In the genomic region with DNA sequence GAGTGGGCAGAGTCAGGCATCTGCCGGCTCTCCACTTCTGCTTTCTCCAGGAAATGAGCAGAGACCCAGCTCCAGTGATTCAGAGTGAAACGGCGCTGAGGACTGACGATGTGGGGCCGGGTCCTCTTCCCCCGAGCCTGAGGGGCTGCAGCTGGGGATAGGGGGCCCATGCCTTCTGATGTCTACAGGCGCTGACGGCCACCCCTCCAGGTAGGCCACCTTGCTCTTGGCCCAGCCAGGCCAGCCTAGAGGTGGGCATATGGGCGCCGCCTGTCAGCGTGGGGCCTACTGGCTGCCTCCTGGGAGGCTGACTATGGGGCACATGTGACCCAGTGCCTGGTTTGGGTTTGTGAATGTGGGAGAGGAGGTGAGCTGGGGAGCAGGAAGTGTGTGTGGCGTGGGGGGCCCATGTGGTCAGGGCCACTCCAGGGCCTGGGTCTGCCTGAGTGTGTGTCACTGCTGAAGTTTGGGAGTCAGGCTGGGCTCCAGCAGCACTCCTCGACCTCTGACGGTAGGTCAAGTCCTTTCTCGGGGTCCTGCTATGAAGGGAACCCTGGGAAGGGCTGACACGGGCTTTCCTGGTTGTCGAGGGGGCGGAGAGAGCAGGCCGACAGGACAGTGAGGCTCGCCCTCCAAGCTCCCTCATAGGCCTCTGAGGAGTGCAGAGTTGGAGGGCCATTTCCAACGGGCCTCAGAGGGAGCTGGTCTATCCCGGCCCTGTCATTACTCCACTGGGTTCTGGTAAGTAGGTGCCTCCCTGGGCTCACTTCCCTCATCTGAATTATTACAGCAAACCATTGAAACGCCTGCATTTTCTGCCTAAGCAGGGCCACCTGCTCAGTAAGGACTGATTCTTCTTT, we compare ENCODE assay signal across 9 cellular contexts. TPM values are rescaled to one million over a fixed set of nuclear protein-coding genes. Genes with fewer than 3 reads are reported as not detected.
DNase-seq lines count a peak whose midpoint lies in the region; ATAC-seq and TF ChIP-seq lines count a peak whose summit lies in the region.
"Had no signal": no experiment of that assay in that cellular context is flagged by ENCODE, and none has a peak within 500 bp of the region (broad histone marks: within the 10 kb centered on the region; RNA-seq: fewer than 3 reads in every experiment).

A gene with protein sequence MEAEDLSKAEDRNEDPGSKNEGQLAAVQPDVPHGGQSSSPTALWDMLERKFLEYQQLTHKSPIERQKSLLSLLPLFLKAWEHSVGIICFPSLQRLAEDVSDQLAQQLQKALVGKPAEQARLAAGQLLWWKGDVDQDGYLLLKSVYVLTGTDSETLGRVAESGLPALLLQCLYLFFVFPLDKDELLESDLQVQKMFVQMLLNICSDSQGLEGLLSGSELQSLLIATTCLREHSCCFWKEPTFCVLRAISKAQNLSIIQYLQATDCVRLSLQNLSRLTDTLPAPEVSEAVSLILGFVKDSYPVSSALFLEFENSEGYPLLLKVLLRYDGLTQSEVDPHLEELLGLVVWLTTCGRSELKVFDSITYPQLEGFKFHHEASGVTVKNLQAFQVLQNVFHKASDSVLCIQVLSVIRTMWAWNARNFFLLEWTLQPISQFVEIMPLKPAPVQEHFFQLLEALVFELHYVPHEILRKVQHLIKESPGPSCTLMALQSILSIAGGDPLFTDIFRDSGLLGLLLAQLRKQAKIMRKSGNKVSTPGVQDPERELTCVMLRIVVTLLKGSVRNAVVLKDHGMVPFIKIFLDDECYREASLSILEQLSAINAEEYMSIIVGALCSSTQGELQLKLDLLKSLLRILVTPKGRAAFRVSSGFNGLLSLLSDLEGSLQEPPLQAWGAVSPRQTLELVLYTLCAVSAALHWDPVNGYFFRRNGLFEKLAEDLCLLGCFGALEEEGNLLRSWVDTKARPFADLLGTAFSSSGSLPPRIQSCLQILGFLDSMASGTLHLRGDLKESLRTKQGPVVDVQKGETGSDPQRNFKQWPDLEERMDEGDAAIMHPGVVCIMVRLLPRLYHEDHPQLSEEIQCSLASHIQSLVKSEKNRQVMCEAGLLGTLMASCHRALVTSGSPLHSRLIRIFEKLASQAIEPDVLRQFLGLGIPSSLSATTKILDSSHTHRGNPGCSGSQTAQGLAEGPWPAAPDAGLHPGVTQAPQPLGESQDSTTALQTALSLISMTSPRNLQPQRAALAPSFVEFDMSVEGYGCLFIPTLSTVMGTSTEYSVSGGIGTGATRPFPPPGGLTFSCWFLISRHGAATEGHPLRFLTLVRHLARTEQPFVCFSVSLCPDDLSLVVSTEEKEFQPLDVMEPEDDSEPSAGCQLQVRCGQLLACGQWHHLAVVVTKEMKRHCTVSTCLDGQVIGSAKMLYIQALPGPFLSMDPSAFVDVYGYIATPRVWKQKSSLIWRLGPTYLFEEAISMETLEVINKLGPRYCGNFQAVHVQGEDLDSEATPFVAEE (N-terminal part only) (plus strand): TSS at position 82 of the 860 bp plus-strand sequence. CDS start 24,860 bp downstream, outside the sequence.

- H3K27ac Mint-ChIP-seq in CD4-positive, CD25-positive, alpha-beta regulatory T cell, result peak within 1 kb of the TSS in 1 of 3 donors; percentile 80
- no peak within 1 kb of the TSS for H3K27ac Mint-ChIP-seq in glutamatergic neuron (ENCODE audit: unreplicated experiment)
- H3K27ac Mint-ChIP-seq in activated CD4-positive, alpha-beta memory T cell treated with anti-CD3 and anti-CD28 coated beads, Interleukin-2, amount 10 ng/mL, durations not matched to agents 7 days and 5 days, result no peak within 1 kb of the TSS

- no peaks in the 10 kb centered on the region for H3K36me3 ChIP-seq in CD4-positive, CD25-positive, alpha-beta regulatory T cell (ENCODE audit: control insufficient read depth, insufficient read depth, low read length)
- H3K36me3 ChIP-seq in esophagus muscularis mucosa, result no peaks in the 10 kb centered on the region
- no peaks in the 10 kb centered on the region for H3K36me3 ChIP-seq in thymus (ENCODE audit: control insufficient read depth, insufficient read depth)

- intact Hi-C loops in esophagus muscularis mucosa (cut with DNase I), result no loop called here

- no peaks in the 10 kb centered on the region for H3K4me1 ChIP-seq in CD4-positive, CD25-positive, alpha-beta regulatory T cell (ENCODE audit: control insufficient read depth, insufficient read depth, low read length, poor library complexity, severe bottlenecking)
- no peaks in the 10 kb centered on the region for H3K4me1 ChIP-seq in esophagus muscularis mucosa
- no peaks in the 10 kb centered on the region for H3K4me1 ChIP-seq in thymus (ENCODE audit: control insufficient read depth, insufficient read depth, low read length)

- H3K4me3 ChIP-seq in CD4-positive, CD25-positive, alpha-beta regulatory T cell (ENCODE audit: low read depth, low read length), result no peak within 1 kb of the TSS
- H3K4me3 ChIP-seq in esophagus muscularis mucosa, result peak within 1 kb of the TSS; percentile 18 to 39 (median 23)
- no peak within 1 kb of the TSS for H3K4me3 ChIP-seq in thymus (ENCODE audit: low read length)

- no peak for TF ChIP-seq POLR2A in esophagus muscularis mucosa (IDR thresholded peaks at IDR 0.05; ENCODE audit: low read depth)

- POLR2A ChIA-PET in activated CD4-positive, alpha-beta memory T cell treated with anti-CD3 and anti-CD28 coated beads, Interleukin-2, amount 10 ng/mL, durations not matched to agents 7 days and 5 days (lab: Charles Lee), result no interaction called here

- TF ChIP-seq CTCF in esophagus muscularis mucosa (IDR thresholded peaks at IDR 0.05) (no peak), glutamatergic neuron (IDR thresholded peaks at IDR 0.05; ENCODE audit: partially characterized antibody, unreplicated experiment) (no peak)

- no peak for DNase-seq in CD4-positive, CD25-positive, alpha-beta regulatory T cell
- DNase-seq in esophagus muscularis mucosa (ENCODE audit: extremely low spot score) (peak; percentile 79), NCI-H69 (lab: John Stamatoyannopoulos, UW) (no peak), glutamatergic neuron (no peak)
- no peak for DNase-seq in activated CD4-positive, alpha-beta memory T cell treated with anti-CD3 and anti-CD28 coated beads, Interleukin-2, amount 10 ng/mL, durations not matched to agents 7 days and 5 days
- DNase-seq: DND-41 had no signal

- TF ChIP-seq EP300 in esophagus muscularis mucosa (IDR thresholded peaks at IDR 0.05), result no peak

- H3K36me3 Mint-ChIP-seq in CD4-positive, CD25-positive, alpha-beta regulatory T cell, result no peaks in the 10 kb centered on the region
- peaks cover 6% of the 10 kb centered on the region for H3K36me3 Mint-ChIP-seq in glutamatergic neuron (ENCODE audit: unreplicated experiment)
- no peaks in the 10 kb centered on the region for H3K36me3 Mint-ChIP-seq in activated CD4-positive, alpha-beta memory T cell treated with anti-CD3 and anti-CD28 coated beads, Interleukin-2, amount 10 ng/mL, durations not matched to agents 7 days and 5 days (ENCODE audit: low read depth)

- H3K27me3 ChIP-seq in CD4-positive, CD25-positive, alpha-beta regulatory T cell (ENCODE audit: control insufficient read depth, insufficient read depth, low read length), result peaks cover 6% of the 10 kb centered on the region
- H3K27me3 ChIP-seq in esophagus muscularis mucosa (no peaks in the 10 kb centered on the region), thymus (ENCODE audit: control insufficient read depth, insufficient read depth) (no peaks in the 10 kb centered on the region)

- peaks cover 4% of the 10 kb centered on the region for H3K27me3 Mint-ChIP-seq in CD4-positive, CD25-positive, alpha-beta regulatory T cell
- H3K27me3 Mint-ChIP-seq in glutamatergic neuron (ENCODE audit: unreplicated experiment), result no peaks in the 10 kb centered on the region
- peaks cover 19% of the 10 kb centered on the region for H3K27me3 Mint-ChIP-seq in activated CD4-positive, alpha-beta memory T cell treated with anti-CD3 and anti-CD28 coated beads, Interleukin-2, amount 10 ng/mL, durations not matched to agents 7 days and 5 days

- CTCF ChIA-PET in activated CD4-positive, alpha-beta memory T cell treated with anti-CD3 and anti-CD28 coated beads, Interleukin-2, amount 10 ng/mL, durations not matched to agents 7 days and 5 days (lab: Charles Lee), result no interaction called here

- H3K27ac ChIP-seq in CD4-positive, CD25-positive, alpha-beta regulatory T cell (ENCODE audit: insufficient read depth, low read length, poor library complexity, severe bottlenecking), result no peak within 1 kb of the TSS
- peak within 1 kb of the TSS in 3 of 4 donors; percentile 35 to 62 (median 35) for H3K27ac ChIP-seq in esophagus muscularis mucosa (replicated peaks in 1 of 4)
- peak within 1 kb of the TSS; percentile 74 for H3K27ac ChIP-seq in thymus (ENCODE audit: low read depth)

- H3K9me3 ChIP-seq in CD4-positive, CD25-positive, alpha-beta regulatory T cell (ENCODE audit: control insufficient read depth in 2 of 2, low read length in 2 of 2), result no peaks in the 10 kb centered on the region
- H3K9me3 ChIP-seq in esophagus muscularis mucosa (peaks cover 0 to 8% (median 3%) of the 10 kb centered on the region in 4 donors), thymus (ENCODE audit: control insufficient read depth) (no peaks in the 10 kb centered on the region)

- H3K9me3 Mint-ChIP-seq in CD4-positive, CD25-positive, alpha-beta regulatory T cell, result peaks cover 0 to 3% (median 0%) of the 10 kb centered on the region in 7 donors
- H3K9me3 Mint-ChIP-seq in glutamatergic neuron (ENCODE audit: unreplicated experiment), result peaks cover 6% of the 10 kb centered on the region
- no peaks in the 10 kb centered on the region for H3K9me3 Mint-ChIP-seq in activated CD4-positive, alpha-beta memory T cell treated with anti-CD3 and anti-CD28 coated beads, Interleukin-2, amount 10 ng/mL, durations not matched to agents 7 days and 5 days

- H3K4me1 Mint-ChIP-seq in CD4-positive, CD25-positive, alpha-beta regulatory T cell, result peaks cover 0 to 2% (median under 1%) of the 10 kb centered on the region in 4 donors
- no peaks in the 10 kb centered on the region for H3K4me1 Mint-ChIP-seq in glutamatergic neuron (ENCODE audit: low read depth, unreplicated experiment)
- H3K4me1 Mint-ChIP-seq in activated CD4-positive, alpha-beta memory T cell treated with anti-CD3 and anti-CD28 coated beads, Interleukin-2, amount 10 ng/mL, durations not matched to agents 7 days and 5 days, result no peaks in the 10 kb centered on the region

- H3K4me3 Mint-ChIP-seq in CD4-positive, CD25-positive, alpha-beta regulatory T cell, result no peak within 1 kb of the TSS
- H3K4me3 Mint-ChIP-seq in glutamatergic neuron (ENCODE audit: unreplicated experiment), result no peak within 1 kb of the TSS
- no peak within 1 kb of the TSS for H3K4me3 Mint-ChIP-seq in activated CD4-positive, alpha-beta memory T cell treated with anti-CD3 and anti-CD28 coated beads, Interleukin-2, amount 10 ng/mL, durations not matched to agents 7 days and 5 days

- ATAC-seq in CD4-positive, CD25-positive, alpha-beta regulatory T cell (ENCODE audit: low read depth in 2 of 2), result peak; percentile 46 to 52
- peak; percentile 63 for ATAC-seq in GM19463 (IDR thresholded peaks at IDR 0.05; ENCODE audit: unreplicated experiment)
- peak; percentile 50 for ATAC-seq in HG03469 (IDR thresholded peaks at IDR 0.05; ENCODE audit: unreplicated experiment)

- WGBS in esophagus muscularis mucosa, result 66% methylated on average over 18 of the region's 23 CpGs
- 33% methylated on average over 23 of the region's 23 CpGs for WGBS in thymus

RNA-seq across cellular contexts. Expression of the gene that starts here (rescaled TPM):
- 0.57 TPM for total RNA-seq in CD4-positive, CD25-positive, alpha-beta regulatory T cell
- polyA plus RNA-seq in CD4-positive, CD25-positive, alpha-beta regulatory T cell, result under 1 TPM; 0.15 to 0.51 (median 0.26) TPM
- total RNA-seq in esophagus muscularis mucosa, result 1 to 10 TPM; 2.3 to 7.3 (median 5.2) TPM
- polyA plus RNA-seq in thymus, result 13.0 TPM
- not detected for total RNA-seq in glutamatergic neuron (ENCODE audit: unreplicated experiment)
- under 1 TPM in 1 of 2 experiments, not detected in 1; 0.08 TPM for total RNA-seq in activated CD4-positive, alpha-beta memory T cell treated with anti-CD3 and anti-CD28 coated beads, Interleukin-2, amount 10 ng/mL, durations not matched to agents 7 days and 5 days

Comparison
In these comparisons a context has a peak if more than half of its experiments do, and no peak if none do; other contexts are left out.
1. Peak in ATAC-seq in CD4-positive, CD25-positive, alpha-beta regulatory T cell; RNA of the gene not detected or under 1 TPM.
2. H3K4me3 ChIP-seq: peak in esophagus muscularis mucosa (4 of 4); none in CD4-positive, CD25-positive, alpha-beta regulatory T cell (single experiment) and thymus (single experiment).
3. Peak in every context shown above with its lines, with median percentiles within 50 percentile points of each other: ATAC-seq.